In the genomic region with DNA sequence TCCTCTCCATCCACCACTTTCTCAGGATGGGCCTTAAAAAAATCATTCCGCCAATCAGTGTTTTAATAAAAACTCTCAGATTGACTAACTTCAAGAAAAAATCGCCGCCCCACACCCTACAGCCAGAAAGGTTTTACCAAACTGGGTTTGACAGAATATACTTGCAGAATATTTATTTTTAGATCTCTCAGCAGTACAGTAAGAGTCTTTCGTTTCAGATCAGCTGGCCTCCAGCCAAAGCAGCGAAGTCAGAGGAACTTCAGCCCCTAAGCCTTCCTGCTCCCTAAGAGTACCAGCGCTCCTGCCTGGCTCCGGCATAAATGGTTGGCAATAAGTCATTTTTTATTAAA, we compare ENCODE assay signal across 9 cellular contexts. TPM values are rescaled to one million over a fixed set of nuclear protein-coding genes. Genes with fewer than 3 reads are reported as not detected.
DNase-seq lines count a peak whose midpoint lies in the region; ATAC-seq and TF ChIP-seq lines count a peak whose summit lies in the region.
"Had no signal": no experiment of that assay in that cellular context is flagged by ENCODE, and none has a peak within 500 bp of the region (broad histone marks: within the 10 kb centered on the region; RNA-seq: fewer than 3 reads in every experiment).

No MANE protein-coding gene starts in this region.

- no peak overlapping the region for H3K9ac ChIP-seq in liver (ENCODE audit: low read depth in 1 of 2, low read length in 2 of 2)
- peak overlapping the region; percentile 11 to 68 for H3K9ac ChIP-seq in stomach smooth muscle (ENCODE audit: low read length in 2 of 2)

- H3K27ac ChIP-seq in liver (ENCODE audit: low read depth in 1 of 2, low read length in 2 of 2) (peak overlapping the region; percentile 42 to 50), stomach smooth muscle (ENCODE audit: low read length) (peak overlapping the region; percentile 73)

- POLR2A ChIA-PET in GM10248 (lab: Yijun Ruan, JAX) = no interaction called here

- no peak for TF ChIP-seq CTCF in GM10248 (IDR thresholded peaks at IDR 0.05; ENCODE audit: control extremely low read depth, extremely low read depth, low read depth, missing control alignments)
- TF ChIP-seq CTCF in liver (IDR thresholded peaks at IDR 0.05; ENCODE audit: low read depth, low read length, missing input control) = no peak

- peak; percentile 55 for ATAC-seq in GM21447 (IDR thresholded peaks at IDR 0.05; ENCODE audit: unreplicated experiment)
- ATAC-seq: Panc1 had no signal

- H3K9me3 ChIP-seq in liver (ENCODE audit: control insufficient read depth in 4 of 4, low read length in 3 of 4) (no peaks in the 10 kb centered on the region), stomach smooth muscle (ENCODE audit: control insufficient read depth in 2 of 2, low read length in 2 of 2) (no peaks in the 10 kb centered on the region)

- peak in 1 of 2 donors; percentile 8 for TF ChIP-seq RAD21 in liver (IDR thresholded peaks at IDR 0.05)

- H3K27me3 ChIP-seq in liver (ENCODE audit: control insufficient read depth in 4 of 4, insufficient read depth in 4 of 4, low read length in 3 of 4) = no peaks in the 10 kb centered on the region
- H3K27me3 ChIP-seq in stomach smooth muscle (ENCODE audit: control insufficient read depth in 1 of 2, insufficient read depth in 2 of 2, low read length in 2 of 2) = no peaks in the 10 kb centered on the region

- H3K4me1 ChIP-seq in liver (ENCODE audit: control insufficient read depth in 4 of 4, insufficient read depth in 4 of 4, low read length in 3 of 4) (no peaks in the 10 kb centered on the region), stomach smooth muscle (ENCODE audit: control insufficient read depth, insufficient read depth, low read length) (peaks cover 20% of the 10 kb centered on the region)

- 54% methylated on average over 7 of the region's 7 CpGs for WGBS in liver

- no peak overlapping the region for H3K4me3 ChIP-seq in liver (ENCODE audit: low read depth in 1 of 3, low read length in 3 of 3)
- H3K4me3 ChIP-seq in stomach smooth muscle (ENCODE audit: low read length in 2 of 2) = peak overlapping the region; percentile 64 to 66

- DNase-seq in GM10248 (ENCODE audit: extremely low spot score) = peak; percentile 75
- peak; percentile 43 for DNase-seq in HT1080 (ENCODE audit: low read depth)
- peak; percentile 68 for DNase-seq in astrocyte of the hippocampus (ENCODE audit: low read depth, low spot score)
- no peak for DNase-seq in NCI-H748 treated with DMSO at 0.1 percent for 48 hours (lab: John Stamatoyannopoulos, UW)
- DNase-seq in NCI-H2171 (lab: John Stamatoyannopoulos, UW) = no peak

- H3K36me3 ChIP-seq in liver (ENCODE audit: control insufficient read depth in 4 of 4, insufficient read depth in 3 of 4, low read depth in 1 of 4, low read length in 3 of 4) = peaks cover 0 to 30% (median 19%) of the 10 kb centered on the region in 4 donors
- H3K36me3 ChIP-seq in stomach smooth muscle (ENCODE audit: control insufficient read depth in 2 of 2, insufficient read depth in 2 of 2, low read length in 2 of 2) = peaks cover 9 to 12% of the 10 kb centered on the region in 2 donors

- CTCF ChIA-PET in GM10248 (lab: Yijun Ruan, JAX) = interaction anchor here (1.3 to 4.7 kb wide), 5 partner anchors 10 to 151 kb away, joined by 4 to 19 read pairs (median 7); a partner anchor contains a TSS

TF ChIP-seq in liver, 16 proteins besides CTCF, POLR2A, EP300 and RAD21:
- TF ChIP-seq HNF4A (conservative IDR thresholded peaks at IDR 0.05) (no peak), SP1 (IDR thresholded peaks at IDR 0.05) (no peak), YY1 (IDR thresholded peaks at IDR 0.05) (no peak)
- TF ChIP-seq, protein P1, sequence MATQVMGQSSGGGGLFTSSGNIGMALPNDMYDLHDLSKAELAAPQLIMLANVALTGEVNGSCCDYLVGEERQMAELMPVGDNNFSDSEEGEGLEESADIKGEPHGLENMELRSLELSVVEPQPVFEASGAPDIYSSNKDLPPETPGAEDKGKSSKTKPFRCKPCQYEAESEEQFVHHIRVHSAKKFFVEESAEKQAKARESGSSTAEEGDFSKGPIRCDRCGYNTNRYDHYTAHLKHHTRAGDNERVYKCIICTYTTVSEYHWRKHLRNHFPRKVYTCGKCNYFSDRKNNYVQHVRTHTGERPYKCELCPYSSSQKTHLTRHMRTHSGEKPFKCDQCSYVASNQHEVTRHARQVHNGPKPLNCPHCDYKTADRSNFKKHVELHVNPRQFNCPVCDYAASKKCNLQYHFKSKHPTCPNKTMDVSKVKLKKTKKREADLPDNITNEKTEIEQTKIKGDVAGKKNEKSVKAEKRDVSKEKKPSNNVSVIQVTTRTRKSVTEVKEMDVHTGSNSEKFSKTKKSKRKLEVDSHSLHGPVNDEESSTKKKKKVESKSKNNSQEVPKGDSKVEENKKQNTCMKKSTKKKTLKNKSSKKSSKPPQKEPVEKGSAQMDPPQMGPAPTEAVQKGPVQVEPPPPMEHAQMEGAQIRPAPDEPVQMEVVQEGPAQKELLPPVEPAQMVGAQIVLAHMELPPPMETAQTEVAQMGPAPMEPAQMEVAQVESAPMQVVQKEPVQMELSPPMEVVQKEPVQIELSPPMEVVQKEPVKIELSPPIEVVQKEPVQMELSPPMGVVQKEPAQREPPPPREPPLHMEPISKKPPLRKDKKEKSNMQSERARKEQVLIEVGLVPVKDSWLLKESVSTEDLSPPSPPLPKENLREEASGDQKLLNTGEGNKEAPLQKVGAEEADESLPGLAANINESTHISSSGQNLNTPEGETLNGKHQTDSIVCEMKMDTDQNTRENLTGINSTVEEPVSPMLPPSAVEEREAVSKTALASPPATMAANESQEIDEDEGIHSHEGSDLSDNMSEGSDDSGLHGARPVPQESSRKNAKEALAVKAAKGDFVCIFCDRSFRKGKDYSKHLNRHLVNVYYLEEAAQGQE (IDR thresholded peaks at IDR 0.05) = no peak
- TF ChIP-seq, protein P2, sequence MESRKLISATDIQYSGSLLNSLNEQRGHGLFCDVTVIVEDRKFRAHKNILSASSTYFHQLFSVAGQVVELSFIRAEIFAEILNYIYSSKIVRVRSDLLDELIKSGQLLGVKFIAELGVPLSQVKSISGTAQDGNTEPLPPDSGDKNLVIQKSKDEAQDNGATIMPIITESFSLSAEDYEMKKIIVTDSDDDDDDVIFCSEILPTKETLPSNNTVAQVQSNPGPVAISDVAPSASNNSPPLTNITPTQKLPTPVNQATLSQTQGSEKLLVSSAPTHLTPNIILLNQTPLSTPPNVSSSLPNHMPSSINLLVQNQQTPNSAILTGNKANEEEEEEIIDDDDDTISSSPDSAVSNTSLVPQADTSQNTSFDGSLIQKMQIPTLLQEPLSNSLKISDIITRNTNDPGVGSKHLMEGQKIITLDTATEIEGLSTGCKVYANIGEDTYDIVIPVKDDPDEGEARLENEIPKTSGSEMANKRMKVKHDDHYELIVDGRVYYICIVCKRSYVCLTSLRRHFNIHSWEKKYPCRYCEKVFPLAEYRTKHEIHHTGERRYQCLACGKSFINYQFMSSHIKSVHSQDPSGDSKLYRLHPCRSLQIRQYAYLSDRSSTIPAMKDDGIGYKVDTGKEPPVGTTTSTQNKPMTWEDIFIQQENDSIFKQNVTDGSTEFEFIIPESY (IDR thresholded peaks at IDR 0.05) = no peak

RNA-seq across cellular contexts. Expression of a gene that starts 24.7 kb away (rescaled TPM):
- 19.2 and 22.6 TPM in 2 replicates for total RNA-seq in HT1080 (2014; rRNA removed; shearing (Covaris generic))
- polyA plus RNA-seq in HT1080 (2015; cell fraction: cytosol; rRNA removed) = 28.3 and 32.7 TPM in 2 replicates
- 16.4 and 27.3 TPM in 2 replicates for polyA plus RNA-seq in HT1080 (2015; cell fraction: nucleus; rRNA removed)
- total RNA-seq in liver = 10 to 100 TPM; 10.1 to 11.1 TPM
- polyA plus RNA-seq in liver = 10 to 100 TPM in 1 of 2 donors, 1 to 10 TPM in 1; 9.6 to 18.8 TPM

Comparison
In these comparisons a context has a peak if more than half of its experiments do, and no peak if none do; other contexts are left out.
1. DNase-seq: peak in GM10248 (single experiment), HT1080 (single experiment) and astrocyte of the hippocampus (single experiment); none in NCI-H748 treated with DMSO at 0.1 percent for 48 hours (single experiment) and NCI-H2171 (single experiment).
2. H3K4me3 ChIP-seq: peak in stomach smooth muscle (2 of 2); none in liver (0 of 3).
3. H3K9ac ChIP-seq: peak in stomach smooth muscle (2 of 2); none in liver (0 of 2).